Comparison of ENCODE assay signal across 10 cellular contexts in genomic region chr17:7997186-7997585, GRCh38. TPM values are rescaled to one million over a fixed set of nuclear protein-coding genes. Genes with fewer than 3 reads are reported as not detected.
DNase-seq lines count a peak whose midpoint lies in the region; ATAC-seq, FAIRE-seq and TF ChIP-seq lines count a peak whose summit lies in the region.
"Had no signal": no experiment of that assay in that cellular context is flagged by ENCODE, and none has a peak within 500 bp of the region (broad histone marks: within the 10 kb centered on the region; RNA-seq: fewer than 3 reads in every experiment).

No MANE protein-coding gene starts in this region.

- H3K4me3 ChIP-seq in HepG2 (replicated peaks in 1 of 3; ENCODE audit: insufficient read depth in 1 of 3, low read depth in 2 of 3, low read length in 3 of 3) = no peak overlapping the region
- no peak overlapping the region for H3K4me3 ChIP-seq in aorta (ENCODE audit: low read length in 2 of 2)

- no peak overlapping the region for H2AFZ ChIP-seq in HepG2 (ENCODE audit: low read length)

- no peak for TF ChIP-seq POLR2A in HepG2 (IDR thresholded peaks at IDR 0.05; ENCODE audit: insufficient read depth in 1 of 2, low read depth in 2 of 2, low read length in 2 of 2)

- no peak overlapping the region for H3K9ac ChIP-seq in HepG2 (ENCODE audit: insufficient read depth, low read depth, low read length)

- TF ChIP-seq RAD21 in HepG2 (CRISPR knock-in tag; IDR thresholded peaks at IDR 0.05) = no peak

- H3K27ac ChIP-seq in HepG2 (ENCODE audit: extremely low read length, insufficient read depth, low read length) = no peak overlapping the region
- no peak overlapping the region for H3K27ac ChIP-seq in aorta (ENCODE audit: low read depth in 1 of 2, low read length in 2 of 2)

- 20% methylated on average over 5 of the region's 5 CpGs for WGBS in HepG2 (ENCODE audit: low lambda C conversion rate)
- WGBS in aorta, 2 donors = 16 to 17% methylated on average over 5 of the region's 5 CpGs

- no peaks in the 10 kb centered on the region for H4K20me1 ChIP-seq in HepG2 (ENCODE audit: insufficient read depth, low read length)

- in situ Hi-C loops in HepG2 (cut with HindIII; ENCODE audit: extremely low pct_ligation_motif_present, low pct_unique_long_range_greater_than_20kb) = no loop called here

- TF ChIP-seq EP300 in HepG2 (IDR thresholded peaks at IDR 0.05; ENCODE audit: low read depth in 2 of 2, low read length in 2 of 2) (no peak), HepG2 (CRISPR knock-in tag; IDR thresholded peaks at IDR 0.05; ENCODE audit: borderline replicate concordance) (no peak)

- H3K27me3 ChIP-seq in HepG2 (ENCODE audit: control insufficient read depth in 1 of 2, insufficient read depth in 2 of 2, low read length in 2 of 2) = peaks cover 0 to 16% of the 10 kb centered on the region in 2 experiments; a peak in 2 of 5 replicates
- H3K27me3 ChIP-seq in aorta (ENCODE audit: control insufficient read depth in 1 of 2, insufficient read depth in 2 of 2, low read length in 1 of 2) = no peaks in the 10 kb centered on the region

- no peaks in the 10 kb centered on the region for H3K9me3 ChIP-seq in HepG2 (ENCODE audit: low read length)
- no peaks in the 10 kb centered on the region for H3K9me3 ChIP-seq in aorta (ENCODE audit: control insufficient read depth, low read length)
- H3K9me3 ChIP-seq: Caco-2 had no signal

- peak; percentile 13 for DNase-seq in NCI-H510A treated with DMSO at 0.1 percent for 48 hours (lab: John Stamatoyannopoulos, UW)
- no peak for DNase-seq in NCI-H510A (lab: John Stamatoyannopoulos, UW)
- peak; percentile 26 for DNase-seq in NCI-H526 treated with DMSO at 0.1 percent for 48 hours (lab: John Stamatoyannopoulos, UW)
- peak; percentile 46 for DNase-seq in amniotic epithelial cell (ENCODE audit: low read depth)
- DNase-seq in HepG2 (ENCODE audit: low spot score) = peak; percentile 25
- no peak for DNase-seq in UCSD-AML1 (lab: John Stamatoyannopoulos, UW; ENCODE audit: unreplicated experiment)
- DNase-seq in aorta = no peak

- TF ChIP-seq CTCF in HepG2 (CRISPR knock-in tag; IDR thresholded peaks at IDR 0.05) = peak; percentile 52

- no peak overlapping the region for H3K4me2 ChIP-seq in HepG2 (ENCODE audit: low read depth, low read length)

- H3K4me1 ChIP-seq in HepG2 (ENCODE audit: insufficient read depth, low read length) = peaks cover 4% of the 10 kb centered on the region
- H3K4me1 ChIP-seq in aorta (ENCODE audit: control insufficient read depth in 1 of 2, insufficient read depth in 2 of 2, low read length in 2 of 2) = no peaks in the 10 kb centered on the region
- H3K4me1 ChIP-seq: Caco-2 had no signal

- ATAC-seq in HepG2 (peak; percentile 75), aorta (ENCODE audit: low FRiP score) (no peak), HG03378 (IDR thresholded peaks at IDR 0.05; ENCODE audit: unreplicated experiment) (no peak)

- POLR2A ChIA-PET in HepG2 (lab: Yijun Ruan, JAX) = no interaction called here

- intact Hi-C loops in HepG2 (cut with micrococcal nuclease; ENCODE audit: unreplicated experiment) (no loop called here), aorta (cut with DNase I) (no loop called here)

- H3K36me3 ChIP-seq in HepG2 (replicated peaks in 1 of 2; ENCODE audit: control insufficient read depth in 1 of 2, insufficient read depth in 2 of 2, low read length in 2 of 2) = no peaks in the 10 kb centered on the region
- H3K36me3 ChIP-seq in aorta (ENCODE audit: control insufficient read depth in 1 of 2, insufficient read depth in 2 of 2, low read length in 1 of 2) = no peaks in the 10 kb centered on the region

- CTCF ChIA-PET in HepG2 (lab: Yijun Ruan, JAX; ENCODE audit: low intra/inter-chr PET ratio, low total read pairs) = no interaction called here

- peak; percentile 50 for FAIRE-seq in HepG2 (lab: Jason Lieb, UNC)

- no TSS peak for BruUV-seq in HepG2 (replicated peaks; lab: Mats Ljungman, UMichigan)

- H3K79me2 ChIP-seq in HepG2 (ENCODE audit: insufficient read depth, low read length) = no peaks in the 10 kb centered on the region

TF ChIP-seq in HepG2, 621 proteins besides CTCF, POLR2A, EP300 and RAD21:
- TF ChIP-seq STAG1 (CRISPR knock-in tag; IDR thresholded peaks at IDR 0.05) (peak; percentile 34), ZBTB8A (CRISPR knock-in tag; IDR thresholded peaks at IDR 0.05; ENCODE audit: borderline replicate concordance, low read depth) (no peak), MLLT10 (CRISPR knock-in tag; IDR thresholded peaks at IDR 0.05) (no peak), NFKBIZ (CRISPR knock-in tag; IDR thresholded peaks at IDR 0.05) (no peak), GATA4 (IDR thresholded peaks at IDR 0.05; ENCODE audit: borderline replicate concordance, low read depth) (no peak), ZNF34 (CRISPR knock-in tag; IDR thresholded peaks at IDR 0.05; ENCODE audit: borderline replicate concordance) (no peak), SMAD9 (CRISPR knock-in tag; IDR thresholded peaks at IDR 0.05) (no peak), PPARG (CRISPR knock-in tag; conservative IDR thresholded peaks at IDR 0.05) (no peak), MTF2 (CRISPR knock-in tag; IDR thresholded peaks at IDR 0.05; ENCODE audit: borderline replicate concordance) (no peak)

RNA-seq across cellular contexts. Expression of gene GUCY2D, which starts 5.2 kb away (rescaled TPM):
- total RNA-seq in HepG2 (2016; rRNA removed; fragmentation: Illumina TruSeq; extraction: Trizol) (not detected in 2 replicates), aorta (not detected)
- not detected in 2 replicates for total RNA-seq in HepG2 (2016; cell fraction: cytosol; rRNA removed; fragmentation: Illumina TruSeq; extraction: Trizol; ENCODE audit: low read depth)
- not detected in 2 replicates for total RNA-seq in HepG2 (2016; cell fraction: insoluble cytoplasmic fraction; rRNA removed; fragmentation: Illumina TruSeq; extraction: Trizol)
- not detected in 2 replicates for total RNA-seq in HepG2 (2016; cell fraction: membrane; rRNA removed; fragmentation: Illumina TruSeq; extraction: Trizol)
- total RNA-seq in HepG2 (2016; cell fraction: nucleus; rRNA removed; fragmentation: Illumina TruSeq; extraction: Trizol) = not detected in 2 replicates
- polyA plus RNA-seq in HepG2 (2011; rRNA removed) (not detected in 2 replicates), aorta (not detected)
- polyA plus RNA-seq in HepG2 (2011; cell fraction: cytosol; rRNA removed) = not detected in 2 replicates
- not detected in 2 replicates for polyA plus RNA-seq in HepG2 (2011; cell fraction: nucleus; rRNA removed)
- polyA plus RNA-seq in HepG2 (2012) = not detected in 2 replicates
- polyA plus RNA-seq in HepG2 (2016; cell fraction: cytosol; fragmentation: Illumina TruSeq; extraction: Trizol; ENCODE audit: low read depth) = not detected in 2 replicates
- not detected in 2 replicates for polyA plus RNA-seq in HepG2 (2016; cell fraction: insoluble cytoplasmic fraction; fragmentation: Illumina TruSeq; extraction: Trizol; ENCODE audit: low read depth)
- not detected in 2 replicates for polyA plus RNA-seq in HepG2 (2016; cell fraction: membrane; fragmentation: Illumina TruSeq; extraction: Trizol; ENCODE audit: low read depth)
- not detected in 2 replicates for polyA plus RNA-seq in HepG2 (2016; cell fraction: nucleus; fragmentation: Illumina TruSeq; extraction: Trizol; ENCODE audit: insufficient read depth, low read depth)
- polyA minus RNA-seq in HepG2 (2011; rRNA and poly(A)+ RNA removed; ENCODE audit: low replicate concordance) = 0.05 TPM in 1 of 2 replicates, not detected in the other
- not detected in 2 replicates for polyA minus RNA-seq in HepG2 (2011; cell fraction: cytosol; rRNA and poly(A)+ RNA removed)
- not detected in 2 replicates for polyA minus RNA-seq in HepG2 (2011; cell fraction: nucleus; rRNA and poly(A)+ RNA removed)

RNA-seq across cellular contexts. Expression of gene ALOX15B, which starts 41.7 kb away (rescaled TPM):
- not detected in 2 replicates for total RNA-seq in HepG2 (2016; rRNA removed; fragmentation: Illumina TruSeq; extraction: Trizol)
- not detected in 2 replicates for total RNA-seq in HepG2 (2016; cell fraction: cytosol; rRNA removed; fragmentation: Illumina TruSeq; extraction: Trizol; ENCODE audit: low read depth)
- not detected in 2 replicates for total RNA-seq in HepG2 (2016; cell fraction: insoluble cytoplasmic fraction; rRNA removed; fragmentation: Illumina TruSeq; extraction: Trizol)
- total RNA-seq in HepG2 (2016; cell fraction: membrane; rRNA removed; fragmentation: Illumina TruSeq; extraction: Trizol) = not detected in 2 replicates
- not detected in 2 replicates for total RNA-seq in HepG2 (2016; cell fraction: nucleus; rRNA removed; fragmentation: Illumina TruSeq; extraction: Trizol)
- not detected in 2 replicates for polyA plus RNA-seq in HepG2 (2011; rRNA removed)
- not detected in 2 replicates for polyA plus RNA-seq in HepG2 (2011; cell fraction: cytosol; rRNA removed)
- polyA plus RNA-seq in HepG2 (2011; cell fraction: nucleus; rRNA removed) = not detected in 2 replicates
- not detected in 2 replicates for polyA plus RNA-seq in HepG2 (2012)
- not detected in 2 replicates for polyA plus RNA-seq in HepG2 (2016; cell fraction: cytosol; fragmentation: Illumina TruSeq; extraction: Trizol; ENCODE audit: low read depth)
- not detected in 2 replicates for polyA plus RNA-seq in HepG2 (2016; cell fraction: insoluble cytoplasmic fraction; fragmentation: Illumina TruSeq; extraction: Trizol; ENCODE audit: low read depth)
- not detected in 2 replicates for polyA plus RNA-seq in HepG2 (2016; cell fraction: membrane; fragmentation: Illumina TruSeq; extraction: Trizol; ENCODE audit: low read depth)
- polyA plus RNA-seq in HepG2 (2016; cell fraction: nucleus; fragmentation: Illumina TruSeq; extraction: Trizol; ENCODE audit: insufficient read depth, low read depth) = not detected in 2 replicates
- polyA minus RNA-seq in HepG2 (2011; rRNA and poly(A)+ RNA removed; ENCODE audit: low replicate concordance) = 0.05 TPM in 1 of 2 replicates, not detected in the other
- polyA minus RNA-seq in HepG2 (2011; cell fraction: cytosol; rRNA and poly(A)+ RNA removed) = not detected in 2 replicates
- not detected in 2 replicates for polyA minus RNA-seq in HepG2 (2011; cell fraction: nucleus; rRNA and poly(A)+ RNA removed)
- 1 to 10 TPM in 1 of 2 donors, under 1 TPM in 1; 0.15 to 1.0 TPM for total RNA-seq in aorta
- 1 to 10 TPM in 1 of 2 donors, under 1 TPM in 1; 0.26 to 2.0 TPM for polyA plus RNA-seq in aorta
- total RNA-seq: Caco-2; T-helper 2 cell treated with Interferon-gamma antibody and Interleukin-4, amounts not matched to agents 100 ng/mL and 5 ng/mL, for 36 hours had no signal

Comparison
In these comparisons a context has a peak if more than half of its experiments do, and no peak if none do; other contexts are left out.
1. DNase-seq: peak in NCI-H510A treated with DMSO at 0.1 percent for 48 hours (single experiment), NCI-H526 treated with DMSO at 0.1 percent for 48 hours (single experiment), amniotic epithelial cell (single experiment) and HepG2 (single experiment); none in NCI-H510A (single experiment), UCSD-AML1 (single experiment) and aorta (0 of 2).